ENCODE assay signal across 22 cellular contexts in the genomic region with DNA sequence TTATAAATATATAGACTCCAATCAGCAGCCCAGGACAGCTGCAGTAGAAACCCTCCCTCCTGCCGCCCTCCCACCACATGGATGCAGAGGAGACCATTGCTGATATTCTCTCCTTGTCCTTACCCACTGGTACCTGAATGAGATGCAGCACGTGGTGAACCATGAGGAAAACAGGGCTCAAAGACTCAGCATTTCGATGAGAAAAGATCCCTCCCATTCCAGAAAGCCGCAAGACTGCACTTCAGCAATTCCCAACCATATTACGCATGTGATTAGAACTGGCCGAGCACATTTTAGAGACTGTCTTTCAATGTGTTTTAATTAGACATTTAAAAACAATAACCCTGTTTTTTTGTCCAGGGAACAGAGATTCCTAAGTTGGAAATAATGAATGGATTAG.
DNase-seq lines count a peak whose midpoint lies in the region; ATAC-seq, FAIRE-seq and TF ChIP-seq lines count a peak whose summit lies in the region.
"Had no signal": no experiment of that assay in that cellular context is flagged by ENCODE, and none has a peak within 500 bp of the region (broad histone marks: within the 10 kb centered on the region; RNA-seq: fewer than 3 reads in every experiment).

No MANE protein-coding gene starts in this region.

- BruUV-seq in HepG2 (replicated peaks; lab: Mats Ljungman, UMichigan), result no TSS peak

- TF ChIP-seq CTCF in HepG2 (CRISPR knock-in tag; IDR thresholded peaks at IDR 0.05) (no peak), right lobe of liver (IDR thresholded peaks at IDR 0.05) (no peak), esophagus muscularis mucosa (IDR thresholded peaks at IDR 0.05) (no peak), nephron (IDR thresholded peaks at IDR 0.05; ENCODE audit: unreplicated experiment in 3 of 3) (no peak), neural progenitor cell (IDR thresholded peaks at IDR 0.05) (no peak)

- CTCF ChIA-PET in HepG2 (lab: Yijun Ruan, JAX; ENCODE audit: low intra/inter-chr PET ratio, low total read pairs), result no interaction called here

- H3K27ac Mint-ChIP-seq in nephron, result peak overlapping the region in 2 of 3 experiments; percentile 30 to 70
- no peak overlapping the region for H3K27ac Mint-ChIP-seq in neural progenitor cell
- H3K27ac Mint-ChIP-seq: B cell; CD4-positive, alpha-beta T cell; CD8-positive, alpha-beta T cell had no signal

- H3K4me2 ChIP-seq in HepG2 (ENCODE audit: low read depth, low read length) (no peak overlapping the region), neural progenitor cell (no peak overlapping the region)
- H3K4me2 ChIP-seq: A549; BLaER1 treated with 17β-estradiol and CSF1 and Interleukin-3, amounts not matched to agents 10 nM and 100 nM had no signal

- 63% methylated on average over 6 of the region's 6 CpGs for WGBS in HepG2 (ENCODE audit: low lambda C conversion rate)
- 80% methylated on average over 4 of the region's 6 CpGs for WGBS in right lobe of liver (ENCODE audit: insufficient coverage, low coverage, low lambda C conversion rate, missing lambda C conversion rate)
- WGBS in esophagus muscularis mucosa, result 65% methylated on average over 6 of the region's 6 CpGs

- ATAC-seq in HepG2 (no peak), right lobe of liver (no peak)
- ATAC-seq: A549; CD8-positive, alpha-beta T cell had no signal

- H3K27me3 ChIP-seq in HepG2 (ENCODE audit: control insufficient read depth in 1 of 2, insufficient read depth in 2 of 2, low read length in 2 of 2), result peaks cover 3 to 34% of the 10 kb centered on the region in 2 experiments; a peak in 4 of 5 replicates
- no peaks in the 10 kb centered on the region for H3K27me3 ChIP-seq in right lobe of liver
- H3K27me3 ChIP-seq in esophagus muscularis mucosa, result no peaks in the 10 kb centered on the region
- no peaks in the 10 kb centered on the region for H3K27me3 ChIP-seq in neural progenitor cell

- H3K36me3 ChIP-seq in HepG2 (replicated peaks in 1 of 2; ENCODE audit: control insufficient read depth in 1 of 2, insufficient read depth in 2 of 2, low read length in 2 of 2), result no peaks in the 10 kb centered on the region
- no peaks in the 10 kb centered on the region for H3K36me3 ChIP-seq in right lobe of liver
- no peaks in the 10 kb centered on the region for H3K36me3 ChIP-seq in esophagus muscularis mucosa
- H3K36me3 ChIP-seq in neural progenitor cell, result no peaks in the 10 kb centered on the region
- H3K36me3 ChIP-seq: BLaER1 treated with 17β-estradiol and CSF1 and Interleukin-3, amounts not matched to agents 10 nM and 100 nM had no signal

- TF ChIP-seq POLR2A in HepG2 (IDR thresholded peaks at IDR 0.05; ENCODE audit: insufficient read depth in 1 of 2, low read depth in 2 of 2, low read length in 2 of 2), result no peak
- no peak for TF ChIP-seq POLR2A in right lobe of liver (IDR thresholded peaks at IDR 0.05)
- no peak for TF ChIP-seq POLR2A in esophagus muscularis mucosa (IDR thresholded peaks at IDR 0.05; ENCODE audit: low read depth)
- TF ChIP-seq POLR2A in GM12891 (IDR thresholded peaks at IDR 0.05; ENCODE audit: low read depth, low read length), result no peak

- H3K36me3 Mint-ChIP-seq in nephron (ENCODE audit: low read depth) (no peaks in the 10 kb centered on the region), neural progenitor cell (no peaks in the 10 kb centered on the region)
- H3K36me3 Mint-ChIP-seq: CD8-positive, alpha-beta T cell had no signal

- no peak for DNase-seq in HepG2 (ENCODE audit: low spot score)
- DNase-seq in right lobe of liver, result no peak
- no peak for DNase-seq in esophagus muscularis mucosa (ENCODE audit: extremely low spot score)
- DNase-seq in GM12891 (ENCODE audit: insufficient read length, low spot score), result no peak
- DNase-seq in NCI-H526 (lab: John Stamatoyannopoulos, UW), result no peak
- DNase-seq in neural progenitor cell (ENCODE audit: low spot score), result no peak
- DNase-seq: AML-193; Caco-2; Calu3; CD4-positive, alpha-beta T cell; CD8-positive, alpha-beta T cell; GF-D8 had no signal

- H3K9me3 ChIP-seq in HepG2 (ENCODE audit: low read length), result no peaks in the 10 kb centered on the region
- H3K9me3 ChIP-seq in right lobe of liver, result no peaks in the 10 kb centered on the region
- H3K9me3 ChIP-seq in esophagus muscularis mucosa, result no peaks in the 10 kb centered on the region
- H3K9me3 ChIP-seq in neural progenitor cell (ENCODE audit: low read depth), result no peaks in the 10 kb centered on the region
- H3K9me3 ChIP-seq: A549; BLaER1 treated with 17β-estradiol and CSF1 and Interleukin-3, amounts not matched to agents 10 nM and 100 nM; Caco-2 had no signal

- FAIRE-seq in HepG2 (lab: Jason Lieb, UNC), result no peak
- FAIRE-seq in GM12891 (lab: Jason Lieb, UNC), result no peak
- FAIRE-seq: A549, D721Med, G401.6, GM12892, GM18507 had no signal

- H3K4me3 Mint-ChIP-seq in nephron (no peak overlapping the region), neural progenitor cell (no peak overlapping the region)
- H3K4me3 Mint-ChIP-seq: B cell; CD4-positive, alpha-beta T cell; CD8-positive, alpha-beta T cell had no signal

- H3F3A ChIP-seq in neural progenitor cell (ENCODE audit: low read depth), result no peaks in the 10 kb centered on the region

- H3K4me1 Mint-ChIP-seq in nephron, result peaks cover 27% of the 10 kb centered on the region
- peaks cover 8% of the 10 kb centered on the region for H3K4me1 Mint-ChIP-seq in neural progenitor cell
- H3K4me1 Mint-ChIP-seq: B cell had no signal

- H3K79me2 ChIP-seq in HepG2 (ENCODE audit: insufficient read depth, low read length), result no peaks in the 10 kb centered on the region
- no peaks in the 10 kb centered on the region for H3K79me2 ChIP-seq in neural progenitor cell (ENCODE audit: low read depth)

- in situ Hi-C loops in HepG2 (cut with HindIII; ENCODE audit: extremely low pct_ligation_motif_present, low pct_unique_long_range_greater_than_20kb), result no loop called here

- H3K9ac ChIP-seq in HepG2 (ENCODE audit: insufficient read depth, low read depth, low read length), result no peak overlapping the region
- no peak overlapping the region for H3K9ac ChIP-seq in neural progenitor cell
- H3K9ac ChIP-seq: BLaER1 treated with 17β-estradiol and CSF1 and Interleukin-3, amounts not matched to agents 10 nM and 100 nM had no signal

- no peak for TF ChIP-seq RAD21 in HepG2 (CRISPR knock-in tag; IDR thresholded peaks at IDR 0.05)

- H3K4me3 ChIP-seq in HepG2 (replicated peaks in 1 of 3; ENCODE audit: insufficient read depth in 1 of 3, low read depth in 2 of 3, low read length in 3 of 3), result no peak overlapping the region
- no peak overlapping the region for H3K4me3 ChIP-seq in right lobe of liver
- H3K4me3 ChIP-seq in esophagus muscularis mucosa, result no peak overlapping the region
- no peak overlapping the region for H3K4me3 ChIP-seq in neural progenitor cell
- H3K4me3 ChIP-seq: A549; BLaER1 treated with 17β-estradiol and CSF1 and Interleukin-3, amounts not matched to agents 10 nM and 100 nM had no signal

- H2AFZ ChIP-seq in HepG2 (ENCODE audit: low read length) (no peak overlapping the region), neural progenitor cell (replicated peaks) (no peak overlapping the region)

- POLR2A ChIA-PET in HepG2 (lab: Yijun Ruan, JAX), result no interaction called here

- H3K9me3 Mint-ChIP-seq in nephron, result no peaks in the 10 kb centered on the region
- H3K9me3 Mint-ChIP-seq in neural progenitor cell, result no peaks in the 10 kb centered on the region
- H3K9me3 Mint-ChIP-seq: CD4-positive, alpha-beta T cell; CD8-positive, alpha-beta T cell had no signal

- H3K4me1 ChIP-seq in HepG2 (ENCODE audit: insufficient read depth, low read length) (peaks cover 17% of the 10 kb centered on the region), right lobe of liver (peaks cover 0 to 5% (median 0%) of the 10 kb centered on the region in 4 donors), esophagus muscularis mucosa (peaks cover 0 to 54% (median 39%) of the 10 kb centered on the region in 4 donors), neural progenitor cell (peaks cover 8% of the 10 kb centered on the region)

- H4K20me1 ChIP-seq in HepG2 (ENCODE audit: insufficient read depth, low read length) (no peaks in the 10 kb centered on the region), neural progenitor cell (ENCODE audit: low read depth) (no peaks in the 10 kb centered on the region)
- H4K20me1 ChIP-seq: BLaER1 treated with 17β-estradiol and CSF1 and Interleukin-3, amounts not matched to agents 10 nM and 100 nM had no signal

- H3K27ac ChIP-seq in HepG2 (ENCODE audit: extremely low read length, insufficient read depth, low read length) (no peak overlapping the region), right lobe of liver (no peak overlapping the region), esophagus muscularis mucosa (replicated peaks in 1 of 4) (peak overlapping the region in 3 of 4 donors; percentile 43 to 73 (median 52)), neural progenitor cell (no peak overlapping the region)
- H3K27ac ChIP-seq: 22Rv1; A549; BLaER1 treated with 17β-estradiol and CSF1 and Interleukin-3, amounts not matched to agents 10 nM and 100 nM; C4-2B had no signal

- no peak for TF ChIP-seq EP300 in HepG2 (IDR thresholded peaks at IDR 0.05; ENCODE audit: low read depth in 2 of 2, low read length in 2 of 2)
- TF ChIP-seq EP300 in HepG2 (CRISPR knock-in tag; IDR thresholded peaks at IDR 0.05; ENCODE audit: borderline replicate concordance), result no peak
- no peak for TF ChIP-seq EP300 in esophagus muscularis mucosa (IDR thresholded peaks at IDR 0.05)

- H3K27me3 Mint-ChIP-seq in nephron (ENCODE audit: low read depth) (peaks cover 9% of the 10 kb centered on the region), neural progenitor cell (ENCODE audit: insufficient read depth, low read depth) (peaks cover 5% of the 10 kb centered on the region)

- intact Hi-C loops in HepG2 (cut with micrococcal nuclease; ENCODE audit: unreplicated experiment), result no loop called here
- intact Hi-C loops in right lobe of liver (cut with DNase I), result no loop called here
- intact Hi-C loops in esophagus muscularis mucosa (cut with DNase I), result no loop called here

TF ChIP-seq in GM12891, 5 proteins besides CTCF, POLR2A, EP300 and RAD21:
- TF ChIP-seq PAX5 (IDR thresholded peaks at IDR 0.05; ENCODE audit: insufficient read depth, low read length, severe bottlenecking) (no peak), SPI1 (IDR thresholded peaks at IDR 0.05; ENCODE audit: low read depth, low read length) (no peak), POLR2AphosphoS5 (IDR thresholded peaks at IDR 0.05; ENCODE audit: low read depth, low read length) (no peak), POU2F2 (IDR thresholded peaks at IDR 0.05; ENCODE audit: low read depth, low read length) (no peak), TAF1 (IDR thresholded peaks at IDR 0.05; ENCODE audit: low read depth, low read length) (no peak)

Comparison
In these comparisons a context has a peak if more than half of its experiments do, and no peak if none do; other contexts are left out.
1. H3K27ac ChIP-seq: peak in esophagus muscularis mucosa (3 of 4); none in HepG2 (single experiment), right lobe of liver (0 of 3) and neural progenitor cell (single experiment).